ENCODE assay signal across 9 cellular contexts in the genomic region with DNA sequence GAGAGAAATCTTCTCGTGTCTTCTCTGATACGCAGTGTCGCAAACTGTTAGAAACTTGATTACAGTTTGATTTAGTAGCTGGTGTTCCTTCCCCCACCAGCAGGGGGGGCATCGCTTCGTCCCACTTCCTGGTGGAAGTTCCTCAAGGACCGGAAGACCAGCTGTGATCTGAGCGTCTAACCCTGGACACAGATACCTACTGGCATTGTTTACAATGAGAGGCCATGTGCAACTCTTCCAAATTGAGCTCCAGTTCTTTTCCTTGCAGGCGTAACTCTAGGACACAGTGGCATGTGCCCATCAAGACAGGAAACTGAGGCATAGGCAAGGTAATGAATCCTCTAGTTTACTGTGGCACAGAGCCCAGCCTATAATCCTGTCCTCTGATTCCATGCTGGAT.
A peak's percentile ranks its signal among the peaks of the same experiment; 100 is the strongest.
DNase-seq lines count a peak whose midpoint lies in the region; ATAC-seq, FAIRE-seq and TF ChIP-seq lines count a peak whose summit lies in the region.
"Had no signal": no experiment of that assay in that cellular context is flagged by ENCODE, and none has a peak within 500 bp of the region (broad histone marks: within the 10 kb centered on the region; RNA-seq: fewer than 3 reads in every experiment).

No MANE protein-coding gene starts in this region.

- H3K27ac ChIP-seq in cardiac muscle cell (no peak overlapping the region), kidney (ENCODE audit: low read depth in 2 of 2, low read length in 2 of 2) (no peak overlapping the region), testis (no peak overlapping the region)

- no peak for TF ChIP-seq POLR2A in testis (IDR thresholded peaks at IDR 0.05)

- intact Hi-C loops in cardiac septum (cut with DNase I) (loop anchor here (5.0 to 10.0 kb wide), 2 partner anchors 120 to 292 kb away; no protein-coding TSS in a partner anchor), kidney (cut with DNase I) (no loop called here), testis (cut with DNase I; ENCODE audit: low total_unique reads) (no loop called here), sciatic nerve (cut with DNase I) (no loop called here)

- no peaks in the 10 kb centered on the region for H3K9me3 Mint-ChIP-seq in activated naive CD8-positive, alpha-beta T cell treated with anti-CD3 and anti-CD28 coated beads, Interleukin-2, amount 10 ng/mL, durations not matched to agents 7 days and 5 days
- H3K9me3 Mint-ChIP-seq: activated naive CD4-positive, alpha-beta T cell treated with anti-CD3 and anti-CD28 coated beads, Interleukin-2, amount 50 U/mL, for 72 hours had no signal

- peaks cover 3% of the 10 kb centered on the region for H3K4me1 Mint-ChIP-seq in activated naive CD8-positive, alpha-beta T cell treated with anti-CD3 and anti-CD28 coated beads, Interleukin-2, amount 10 ng/mL, durations not matched to agents 7 days and 5 days

- no peak for ATAC-seq in activated naive CD8-positive, alpha-beta T cell treated with anti-CD3 and anti-CD28 coated beads, Interleukin-2, amount 10 ng/mL, durations not matched to agents 7 days and 5 days (ENCODE audit: low read depth)
- ATAC-seq in sciatic nerve (no peak), GM19324 (IDR thresholded peaks at IDR 0.05; ENCODE audit: low FRiP score, unreplicated experiment) (no peak)

- TF ChIP-seq CTCF in cardiac muscle cell (IDR thresholded peaks at IDR 0.05; ENCODE audit: low read depth, low read length) (peak; percentile 79), kidney (IDR thresholded peaks at IDR 0.05; ENCODE audit: borderline replicate concordance, extremely low read depth, insufficient read depth) (peak; percentile 46), testis (IDR thresholded peaks at IDR 0.05) (peak; percentile 52 to 74 (median 59))

- no peak for FAIRE-seq in kidney (lab: Jason Lieb, UNC)

- H3K36me3 ChIP-seq in cardiac muscle cell (no peaks in the 10 kb centered on the region), kidney (ENCODE audit: control insufficient read depth in 1 of 2, insufficient read depth in 2 of 2, low read length in 2 of 2) (no peaks in the 10 kb centered on the region), testis (ENCODE audit: low read depth, missing control alignments) (no peaks in the 10 kb centered on the region)

- no peaks in the 10 kb centered on the region for H3K36me3 Mint-ChIP-seq in activated naive CD8-positive, alpha-beta T cell treated with anti-CD3 and anti-CD28 coated beads, Interleukin-2, amount 10 ng/mL, durations not matched to agents 7 days and 5 days

- H3K4me1 ChIP-seq in cardiac muscle cell (ENCODE audit: low read depth): no peaks in the 10 kb centered on the region
- H3K4me1 ChIP-seq in kidney (ENCODE audit: control insufficient read depth in 1 of 2, insufficient read depth in 1 of 2, low read depth in 1 of 2, low read length in 2 of 2): peaks cover 0 to 2% of the 10 kb centered on the region in 2 donors
- H3K4me1 ChIP-seq in testis: peaks cover 7% of the 10 kb centered on the region

- no peak overlapping the region for H3K4me3 ChIP-seq in cardiac muscle cell
- no peak overlapping the region for H3K4me3 ChIP-seq in kidney (ENCODE audit: low read length in 2 of 2)
- no peak overlapping the region for H3K4me3 ChIP-seq in testis

- no peak overlapping the region for H3K9ac ChIP-seq in kidney (ENCODE audit: low read length in 2 of 2)

- H3K4me3 Mint-ChIP-seq in activated naive CD8-positive, alpha-beta T cell treated with anti-CD3 and anti-CD28 coated beads, Interleukin-2, amount 10 ng/mL, durations not matched to agents 7 days and 5 days: no peak overlapping the region

- DNase-seq in cardiac muscle cell (ENCODE audit: low read depth in 1 of 2, low spot score in 1 of 2): peak; percentile 48 to 52
- DNase-seq in cardiac septum (ENCODE audit: low spot score): no peak
- peak; percentile 22 for DNase-seq in NCI-H69 (lab: John Stamatoyannopoulos, UW)
- peak; percentile 45 for DNase-seq in activated naive CD8-positive, alpha-beta T cell treated with anti-CD3 and anti-CD28 coated beads, Interleukin-2, amount 10 ng/mL, durations not matched to agents 7 days and 5 days
- no peak for DNase-seq in kidney
- DNase-seq in testis: peak; percentile 53
- DNase-seq in sciatic nerve (ENCODE audit: low spot score): no peak

- no peaks in the 10 kb centered on the region for H3K27me3 ChIP-seq in cardiac muscle cell
- H3K27me3 ChIP-seq in testis: no peaks in the 10 kb centered on the region

- H3K27me3 Mint-ChIP-seq in activated naive CD8-positive, alpha-beta T cell treated with anti-CD3 and anti-CD28 coated beads, Interleukin-2, amount 10 ng/mL, durations not matched to agents 7 days and 5 days: no peaks in the 10 kb centered on the region

- POLR2A ChIA-PET in activated naive CD8-positive, alpha-beta T cell treated with anti-CD3 and anti-CD28 coated beads, Interleukin-2, amount 10 ng/mL, durations not matched to agents 7 days and 5 days (lab: Charles Lee): no interaction called here

- H3K9me3 ChIP-seq in cardiac muscle cell (ENCODE audit: low read depth) (no peaks in the 10 kb centered on the region), kidney (ENCODE audit: control insufficient read depth in 1 of 2, low read length in 2 of 2) (no peaks in the 10 kb centered on the region), testis (no peaks in the 10 kb centered on the region)

- no peak overlapping the region for H3K27ac Mint-ChIP-seq in activated naive CD8-positive, alpha-beta T cell treated with anti-CD3 and anti-CD28 coated beads, Interleukin-2, amount 10 ng/mL, durations not matched to agents 7 days and 5 days

- 49 to 54% methylated on average over 8 of the region's 8 CpGs for WGBS in testis, 2 donors

Comparison
In these comparisons a context has a peak if more than half of its experiments do, and no peak if none do; other contexts are left out.
1. DNase-seq: peak in cardiac muscle cell (2 of 2), NCI-H69 (single experiment), activated naive CD8-positive, alpha-beta T cell treated with anti-CD3 and anti-CD28 coated beads, Interleukin-2, amount 10 ng/mL, durations not matched to agents 7 days and 5 days (single experiment) and testis (single experiment); none in cardiac septum (single experiment), kidney (single experiment) and sciatic nerve (single experiment).
2. Peak in every context shown above with its lines, with median percentiles within 50 percentile points of each other: CTCF ChIP-seq.